ENCODE assay signal across 3 cellular contexts in the genomic region with DNA sequence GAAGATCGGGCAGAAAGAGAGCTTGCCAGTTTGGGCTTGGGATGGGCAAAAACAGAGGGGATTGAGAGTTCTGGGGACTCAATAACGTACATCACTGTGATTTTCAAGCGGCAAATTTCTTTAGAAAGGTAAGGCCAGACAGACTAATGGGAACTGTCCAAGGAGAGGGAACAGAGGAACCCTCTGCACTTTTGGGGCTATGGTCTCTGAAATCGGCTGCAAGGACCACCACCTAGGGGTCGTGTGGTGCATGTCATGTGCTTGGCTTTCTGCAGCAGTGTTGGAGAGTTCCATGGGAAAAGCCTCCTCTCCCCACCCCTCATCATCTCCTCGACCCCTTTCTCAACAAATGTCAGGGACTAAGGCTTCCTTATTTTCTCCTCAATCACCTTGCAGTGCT.
TF ChIP-seq lines count a peak whose summit lies in the region.

No MANE protein-coding gene starts in this region.

TF ChIP-seq in SK-N-SH, 30 proteins besides CTCF, POLR2A, EP300 and RAD21:
- TF ChIP-seq, protein P1, sequence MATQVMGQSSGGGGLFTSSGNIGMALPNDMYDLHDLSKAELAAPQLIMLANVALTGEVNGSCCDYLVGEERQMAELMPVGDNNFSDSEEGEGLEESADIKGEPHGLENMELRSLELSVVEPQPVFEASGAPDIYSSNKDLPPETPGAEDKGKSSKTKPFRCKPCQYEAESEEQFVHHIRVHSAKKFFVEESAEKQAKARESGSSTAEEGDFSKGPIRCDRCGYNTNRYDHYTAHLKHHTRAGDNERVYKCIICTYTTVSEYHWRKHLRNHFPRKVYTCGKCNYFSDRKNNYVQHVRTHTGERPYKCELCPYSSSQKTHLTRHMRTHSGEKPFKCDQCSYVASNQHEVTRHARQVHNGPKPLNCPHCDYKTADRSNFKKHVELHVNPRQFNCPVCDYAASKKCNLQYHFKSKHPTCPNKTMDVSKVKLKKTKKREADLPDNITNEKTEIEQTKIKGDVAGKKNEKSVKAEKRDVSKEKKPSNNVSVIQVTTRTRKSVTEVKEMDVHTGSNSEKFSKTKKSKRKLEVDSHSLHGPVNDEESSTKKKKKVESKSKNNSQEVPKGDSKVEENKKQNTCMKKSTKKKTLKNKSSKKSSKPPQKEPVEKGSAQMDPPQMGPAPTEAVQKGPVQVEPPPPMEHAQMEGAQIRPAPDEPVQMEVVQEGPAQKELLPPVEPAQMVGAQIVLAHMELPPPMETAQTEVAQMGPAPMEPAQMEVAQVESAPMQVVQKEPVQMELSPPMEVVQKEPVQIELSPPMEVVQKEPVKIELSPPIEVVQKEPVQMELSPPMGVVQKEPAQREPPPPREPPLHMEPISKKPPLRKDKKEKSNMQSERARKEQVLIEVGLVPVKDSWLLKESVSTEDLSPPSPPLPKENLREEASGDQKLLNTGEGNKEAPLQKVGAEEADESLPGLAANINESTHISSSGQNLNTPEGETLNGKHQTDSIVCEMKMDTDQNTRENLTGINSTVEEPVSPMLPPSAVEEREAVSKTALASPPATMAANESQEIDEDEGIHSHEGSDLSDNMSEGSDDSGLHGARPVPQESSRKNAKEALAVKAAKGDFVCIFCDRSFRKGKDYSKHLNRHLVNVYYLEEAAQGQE (IDR thresholded peaks at IDR 0.05; ENCODE audit: low read depth, low read length): no peak
- TF ChIP-seq RCOR1 (IDR thresholded peaks at IDR 0.05; ENCODE audit: low read length) (no peak), ELF1 (IDR thresholded peaks at IDR 0.05) (no peak), USF2 (IDR thresholded peaks at IDR 0.05; ENCODE audit: borderline replicate concordance, low read depth, low read length) (no peak)
- TF ChIP-seq, protein P2, sequence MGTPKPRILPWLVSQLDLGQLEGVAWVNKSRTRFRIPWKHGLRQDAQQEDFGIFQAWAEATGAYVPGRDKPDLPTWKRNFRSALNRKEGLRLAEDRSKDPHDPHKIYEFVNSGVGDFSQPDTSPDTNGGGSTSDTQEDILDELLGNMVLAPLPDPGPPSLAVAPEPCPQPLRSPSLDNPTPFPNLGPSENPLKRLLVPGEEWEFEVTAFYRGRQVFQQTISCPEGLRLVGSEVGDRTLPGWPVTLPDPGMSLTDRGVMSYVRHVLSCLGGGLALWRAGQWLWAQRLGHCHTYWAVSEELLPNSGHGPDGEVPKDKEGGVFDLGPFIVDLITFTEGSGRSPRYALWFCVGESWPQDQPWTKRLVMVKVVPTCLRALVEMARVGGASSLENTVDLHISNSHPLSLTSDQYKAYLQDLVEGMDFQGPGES (IDR thresholded peaks at IDR 0.05; ENCODE audit: low read depth, low read length): no peak

TF ChIP-seq in SK-N-SH treated with all-trans-retinoic acid at 6 μM for 48 hours, 23 proteins besides CTCF, POLR2A, EP300 and RAD21 (continued from another document):
- TF ChIP-seq, protein P3, sequence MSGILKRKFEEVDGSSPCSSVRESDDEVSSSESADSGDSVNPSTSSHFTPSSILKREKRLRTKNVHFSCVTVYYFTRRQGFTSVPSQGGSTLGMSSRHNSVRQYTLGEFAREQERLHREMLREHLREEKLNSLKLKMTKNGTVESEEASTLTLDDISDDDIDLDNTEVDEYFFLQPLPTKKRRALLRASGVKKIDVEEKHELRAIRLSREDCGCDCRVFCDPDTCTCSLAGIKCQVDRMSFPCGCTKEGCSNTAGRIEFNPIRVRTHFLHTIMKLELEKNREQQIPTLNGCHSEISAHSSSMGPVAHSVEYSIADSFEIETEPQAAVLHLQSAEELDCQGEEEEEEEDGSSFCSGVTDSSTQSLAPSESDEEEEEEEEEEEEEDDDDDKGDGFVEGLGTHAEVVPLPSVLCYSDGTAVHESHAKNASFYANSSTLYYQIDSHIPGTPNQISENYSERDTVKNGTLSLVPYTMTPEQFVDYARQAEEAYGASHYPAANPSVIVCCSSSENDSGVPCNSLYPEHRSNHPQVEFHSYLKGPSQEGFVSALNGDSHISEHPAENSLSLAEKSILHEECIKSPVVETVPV (CRISPR knock-in tag; IDR thresholded peaks at IDR 0.05): no peak
- TF ChIP-seq GLIS3 (CRISPR knock-in tag; IDR thresholded peaks at IDR 0.05) (no peak), ISL1 (CRISPR knock-in tag; IDR thresholded peaks at IDR 0.05) (no peak), BACH2 (CRISPR knock-in tag; IDR thresholded peaks at IDR 0.05; ENCODE audit: borderline replicate concordance) (no peak), CSDC2 (CRISPR knock-in tag; IDR thresholded peaks at IDR 0.05) (no peak), ZC3H10 (CRISPR knock-in tag; IDR thresholded peaks at IDR 0.05) (no peak), ZFP3 (CRISPR knock-in tag; IDR thresholded peaks at IDR 0.05) (no peak), POU6F1 (CRISPR knock-in tag; IDR thresholded peaks at IDR 0.05; ENCODE audit: borderline replicate concordance, low read depth) (no peak), SNAI2 (CRISPR knock-in tag; IDR thresholded peaks at IDR 0.05) (no peak), ZNF70 (CRISPR knock-in tag; IDR thresholded peaks at IDR 0.05) (no peak), ARNTL (CRISPR knock-in tag; IDR thresholded peaks at IDR 0.05; ENCODE audit: borderline replicate concordance, low read depth) (no peak), TCF4 (CRISPR knock-in tag; IDR thresholded peaks at IDR 0.05; ENCODE audit: borderline replicate concordance) (no peak)
- TF ChIP-seq, protein P4, sequence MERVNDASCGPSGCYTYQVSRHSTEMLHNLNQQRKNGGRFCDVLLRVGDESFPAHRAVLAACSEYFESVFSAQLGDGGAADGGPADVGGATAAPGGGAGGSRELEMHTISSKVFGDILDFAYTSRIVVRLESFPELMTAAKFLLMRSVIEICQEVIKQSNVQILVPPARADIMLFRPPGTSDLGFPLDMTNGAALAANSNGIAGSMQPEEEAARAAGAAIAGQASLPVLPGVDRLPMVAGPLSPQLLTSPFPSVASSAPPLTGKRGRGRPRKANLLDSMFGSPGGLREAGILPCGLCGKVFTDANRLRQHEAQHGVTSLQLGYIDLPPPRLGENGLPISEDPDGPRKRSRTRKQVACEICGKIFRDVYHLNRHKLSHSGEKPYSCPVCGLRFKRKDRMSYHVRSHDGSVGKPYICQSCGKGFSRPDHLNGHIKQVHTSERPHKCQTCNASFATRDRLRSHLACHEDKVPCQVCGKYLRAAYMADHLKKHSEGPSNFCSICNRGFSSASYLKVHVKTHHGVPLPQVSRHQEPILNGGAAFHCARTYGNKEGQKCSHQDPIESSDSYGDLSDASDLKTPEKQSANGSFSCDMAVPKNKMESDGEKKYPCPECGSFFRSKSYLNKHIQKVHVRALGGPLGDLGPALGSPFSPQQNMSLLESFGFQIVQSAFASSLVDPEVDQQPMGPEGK (CRISPR knock-in tag; IDR thresholded peaks at IDR 0.05; ENCODE audit: borderline replicate concordance): no peak

TF ChIP-seq in WTC11, 78 proteins besides CTCF, POLR2A, EP300 and RAD21 (continued from another document):
- no peak for TF ChIP-seq STAT6 (CRISPR knock-in tag; conservative IDR thresholded peaks at IDR 0.05; ENCODE audit: low read depth)
- no peak for TF ChIP-seq CREB1 (CRISPR knock-in tag; IDR thresholded peaks at IDR 0.05)
- TF ChIP-seq ZBTB21 (CRISPR knock-in tag; IDR thresholded peaks at IDR 0.05; ENCODE audit: borderline replicate concordance): no peak
- no peak for TF ChIP-seq TEAD4 (CRISPR knock-in tag; IDR thresholded peaks at IDR 0.05)
- TF ChIP-seq SP1 (CRISPR knock-in tag; conservative IDR thresholded peaks at IDR 0.05): no peak
- TF ChIP-seq RORB (CRISPR knock-in tag; IDR thresholded peaks at IDR 0.05): no peak
- TF ChIP-seq, protein P5, sequence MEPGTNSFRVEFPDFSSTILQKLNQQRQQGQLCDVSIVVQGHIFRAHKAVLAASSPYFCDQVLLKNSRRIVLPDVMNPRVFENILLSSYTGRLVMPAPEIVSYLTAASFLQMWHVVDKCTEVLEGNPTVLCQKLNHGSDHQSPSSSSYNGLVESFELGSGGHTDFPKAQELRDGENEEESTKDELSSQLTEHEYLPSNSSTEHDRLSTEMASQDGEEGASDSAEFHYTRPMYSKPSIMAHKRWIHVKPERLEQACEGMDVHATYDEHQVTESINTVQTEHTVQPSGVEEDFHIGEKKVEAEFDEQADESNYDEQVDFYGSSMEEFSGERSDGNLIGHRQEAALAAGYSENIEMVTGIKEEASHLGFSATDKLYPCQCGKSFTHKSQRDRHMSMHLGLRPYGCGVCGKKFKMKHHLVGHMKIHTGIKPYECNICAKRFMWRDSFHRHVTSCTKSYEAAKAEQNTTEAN (CRISPR knock-in tag; IDR thresholded peaks at IDR 0.05): no peak
- TF ChIP-seq ZNF423 (CRISPR knock-in tag; IDR thresholded peaks at IDR 0.05): no peak
- no peak for TF ChIP-seq EMX1 (CRISPR knock-in tag; IDR thresholded peaks at IDR 0.05)
- no peak for TF ChIP-seq FOXP4 (CRISPR knock-in tag; IDR thresholded peaks at IDR 0.05)
- TF ChIP-seq, protein P6, sequence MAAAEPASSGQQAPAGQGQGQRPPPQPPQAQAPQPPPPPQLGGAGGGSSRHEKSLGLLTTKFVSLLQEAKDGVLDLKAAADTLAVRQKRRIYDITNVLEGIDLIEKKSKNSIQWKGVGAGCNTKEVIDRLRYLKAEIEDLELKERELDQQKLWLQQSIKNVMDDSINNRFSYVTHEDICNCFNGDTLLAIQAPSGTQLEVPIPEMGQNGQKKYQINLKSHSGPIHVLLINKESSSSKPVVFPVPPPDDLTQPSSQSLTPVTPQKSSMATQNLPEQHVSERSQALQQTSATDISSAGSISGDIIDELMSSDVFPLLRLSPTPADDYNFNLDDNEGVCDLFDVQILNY (CRISPR knock-in tag; IDR thresholded peaks at IDR 0.05): no peak
